11 cellular contexts compared by ENCODE assay signal in genomic region chr11:9982796-9983579, GRCh38.
DNase-seq lines count a peak whose midpoint lies in the region; ATAC-seq and TF ChIP-seq lines count a peak whose summit lies in the region.
"Had no signal": no experiment of that assay in that cellular context is flagged by ENCODE, and none has a peak within 500 bp of the region (broad histone marks: within the 10 kb centered on the region; RNA-seq: fewer than 3 reads in every experiment).

No MANE protein-coding gene starts in this region.

- H3K27me3 Mint-ChIP-seq in Caco-2 (ENCODE audit: insufficient read depth, unreplicated experiment), result no peaks in the 10 kb centered on the region
- H3K27me3 Mint-ChIP-seq: CD4-positive, alpha-beta T cell had no signal

- POLR2A ChIA-PET in Caco-2 (lab: Charles Lee), result interaction anchor here (0.5 to 0.8 kb wide), 3 partner anchors 224 to 410 kb away, joined by 3 to 4 read pairs (median 3); partner anchors contain the start of gene WEE1

- ATAC-seq in GM18511 (IDR thresholded peaks at IDR 0.05; ENCODE audit: unreplicated experiment), result no peak

- WGBS in mesodermal cell (ENCODE audit: insufficient coverage in 2 of 2), 2 experiments, result 62 to 72% methylated on average over 6 to 15 of the region's 16 CpGs

- no peaks in the 10 kb centered on the region; the same call in 1 of the 2 replicates for H3K9me3 ChIP-seq in Caco-2
- no peaks in the 10 kb centered on the region for H3K9me3 ChIP-seq in mesodermal cell (ENCODE audit: control insufficient read depth, low read length)
- H3K9me3 ChIP-seq in Peyer's patch, result no peaks in the 10 kb centered on the region
- H3K9me3 ChIP-seq: thoracic aorta had no signal

- H3K36me3 ChIP-seq in Caco-2 (ENCODE audit: control insufficient read depth, insufficient read depth, low read length) (no peaks in the 10 kb centered on the region), mesodermal cell (ENCODE audit: control insufficient read depth, insufficient read depth, low read length) (peaks cover 14% of the 10 kb centered on the region), Peyer's patch (no peaks in the 10 kb centered on the region)
- H3K36me3 ChIP-seq: thoracic aorta had no signal

- H3K27ac ChIP-seq in caudate nucleus (ENCODE audit: low read depth, low read length) (peak overlapping the region; percentile 66), mesodermal cell (ENCODE audit: low read depth, low read length, severe bottlenecking) (peak overlapping the region; percentile 81), Peyer's patch (no peak overlapping the region)
- H3K27ac ChIP-seq: thoracic aorta had no signal

- H3K4me1 Mint-ChIP-seq in Caco-2 (ENCODE audit: low read depth, unreplicated experiment), result peaks cover 12% of the 10 kb centered on the region

- TF ChIP-seq CTCF in Caco-2 (IDR thresholded peaks at IDR 0.05; ENCODE audit: insufficient read depth in 1 of 2, low read depth in 1 of 2, low read length in 1 of 2, severe bottlenecking in 1 of 2, unreplicated experiment in 1 of 2) (no peak), Peyer's patch (IDR thresholded peaks at IDR 0.05) (no peak)

- H3K36me3 Mint-ChIP-seq in Caco-2 (ENCODE audit: insufficient read depth, unreplicated experiment), result peaks cover 6% of the 10 kb centered on the region

- H3K4me3 Mint-ChIP-seq in Caco-2 (ENCODE audit: unreplicated experiment), result no peak overlapping the region
- H3K4me3 Mint-ChIP-seq: CD4-positive, alpha-beta T cell had no signal

- intact Hi-C loops in Caco-2 (cut with micrococcal nuclease; ENCODE audit: unreplicated experiment), result loop anchor here (5.0 kb wide), 1 partner anchor 384 kb away; no protein-coding TSS in a partner anchor

- peaks cover 15% of the 10 kb centered on the region for H3K4me1 ChIP-seq in Caco-2
- H3K4me1 ChIP-seq in mesodermal cell (ENCODE audit: control insufficient read depth, insufficient read depth, low read length, poor library complexity, severe bottlenecking), result peaks cover 12% of the 10 kb centered on the region
- H3K4me1 ChIP-seq in Peyer's patch, result no peaks in the 10 kb centered on the region

- CTCF ChIA-PET in Caco-2 (lab: Charles Lee), result interaction anchor here (0.6 to 1.4 kb wide), 4 partner anchors 10 to 384 kb away, joined by 3 to 4 read pairs (median 4); no protein-coding TSS in a partner anchor

- H3K4me3 ChIP-seq in Caco-2 (ENCODE audit: low read depth, low read length) (no peak overlapping the region), mesodermal cell (ENCODE audit: extremely low read depth, insufficient read depth, low read length, poor library complexity, severe bottlenecking) (no peak overlapping the region), Peyer's patch (no peak overlapping the region)
- H3K4me3 ChIP-seq: thoracic aorta had no signal

- H3K27ac Mint-ChIP-seq in Caco-2 (ENCODE audit: unreplicated experiment), result peak overlapping the region; percentile 91
- H3K27ac Mint-ChIP-seq: CD4-positive, alpha-beta T cell had no signal

- BruUV-seq in Caco-2 (replicated peaks; lab: Mats Ljungman, UMichigan), result no TSS peak

- peaks cover 23% of the 10 kb centered on the region for H3K9me3 Mint-ChIP-seq in Caco-2 (ENCODE audit: unreplicated experiment)
- H3K9me3 Mint-ChIP-seq: CD4-positive, alpha-beta T cell had no signal

- DNase-seq in Caco-2 (peak; percentile 67 to 90), M059J (ENCODE audit: low read depth) (peak; percentile 54), caudate nucleus (lab: John Stamatoyannopoulos, UW) (peak in 33 of 61 donors; percentile 6 to 71 (median 25)), Peyer's patch (no peak), mucosa of gallbladder (ENCODE audit: low spot score) (no peak), cerebellar nuclear complex (lab: John Stamatoyannopoulos, UW) (no peak)
- DNase-seq: CD4-positive, alpha-beta T cell; stimulated activated CD4-positive, alpha-beta T cell treated with anti-CD3 and anti-CD28 coated beads, Interleukin-1b, Interleukin-23, amount 100 ng/mL, for 48 hours had no signal

- no peaks in the 10 kb centered on the region for H3K27me3 ChIP-seq in Caco-2 (replicated peaks; ENCODE audit: control insufficient read depth, insufficient read depth, low read length)
- no peaks in the 10 kb centered on the region for H3K27me3 ChIP-seq in Peyer's patch

- no peak for TF ChIP-seq POLR2A in Peyer's patch (IDR thresholded peaks at IDR 0.05)

Comparison
In these comparisons a context has a peak if more than half of its experiments do, and no peak if none do; other contexts are left out.
1. DNase-seq: peak in Caco-2 (2 of 2), M059J (single experiment) and caudate nucleus (33 of 61); none in Peyer's patch (0 of 3), mucosa of gallbladder (single experiment) and cerebellar nuclear complex (0 of 2).
2. H3K27ac ChIP-seq: peak in caudate nucleus (single experiment) and mesodermal cell (single experiment); none in Peyer's patch (0 of 4).